Comparison of ENCODE assay signal across 1 cellular context in genomic region chr20:23063573-23063972, GRCh38.
TF ChIP-seq lines count a peak whose summit lies in the region.

No MANE protein-coding gene starts in this region.

TF ChIP-seq in GM23338, 12 proteins besides CTCF, POLR2A, EP300 and RAD21 (continued from another document):
- TF ChIP-seq, protein P1, sequence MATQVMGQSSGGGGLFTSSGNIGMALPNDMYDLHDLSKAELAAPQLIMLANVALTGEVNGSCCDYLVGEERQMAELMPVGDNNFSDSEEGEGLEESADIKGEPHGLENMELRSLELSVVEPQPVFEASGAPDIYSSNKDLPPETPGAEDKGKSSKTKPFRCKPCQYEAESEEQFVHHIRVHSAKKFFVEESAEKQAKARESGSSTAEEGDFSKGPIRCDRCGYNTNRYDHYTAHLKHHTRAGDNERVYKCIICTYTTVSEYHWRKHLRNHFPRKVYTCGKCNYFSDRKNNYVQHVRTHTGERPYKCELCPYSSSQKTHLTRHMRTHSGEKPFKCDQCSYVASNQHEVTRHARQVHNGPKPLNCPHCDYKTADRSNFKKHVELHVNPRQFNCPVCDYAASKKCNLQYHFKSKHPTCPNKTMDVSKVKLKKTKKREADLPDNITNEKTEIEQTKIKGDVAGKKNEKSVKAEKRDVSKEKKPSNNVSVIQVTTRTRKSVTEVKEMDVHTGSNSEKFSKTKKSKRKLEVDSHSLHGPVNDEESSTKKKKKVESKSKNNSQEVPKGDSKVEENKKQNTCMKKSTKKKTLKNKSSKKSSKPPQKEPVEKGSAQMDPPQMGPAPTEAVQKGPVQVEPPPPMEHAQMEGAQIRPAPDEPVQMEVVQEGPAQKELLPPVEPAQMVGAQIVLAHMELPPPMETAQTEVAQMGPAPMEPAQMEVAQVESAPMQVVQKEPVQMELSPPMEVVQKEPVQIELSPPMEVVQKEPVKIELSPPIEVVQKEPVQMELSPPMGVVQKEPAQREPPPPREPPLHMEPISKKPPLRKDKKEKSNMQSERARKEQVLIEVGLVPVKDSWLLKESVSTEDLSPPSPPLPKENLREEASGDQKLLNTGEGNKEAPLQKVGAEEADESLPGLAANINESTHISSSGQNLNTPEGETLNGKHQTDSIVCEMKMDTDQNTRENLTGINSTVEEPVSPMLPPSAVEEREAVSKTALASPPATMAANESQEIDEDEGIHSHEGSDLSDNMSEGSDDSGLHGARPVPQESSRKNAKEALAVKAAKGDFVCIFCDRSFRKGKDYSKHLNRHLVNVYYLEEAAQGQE (IDR thresholded peaks at IDR 0.05; ENCODE audit: unreplicated experiment), result no peak
- no peak for TF ChIP-seq CREB1 (CRISPR knock-in tag; IDR thresholded peaks at IDR 0.05; ENCODE audit: low read depth)
